Comparison of ENCODE assay signal across 15 cellular contexts in genomic region chr17:7464081-7464480, GRCh38. TPM values are rescaled to one million over a fixed set of nuclear protein-coding genes. Genes with fewer than 3 reads are reported as not detected.
DNase-seq lines count a peak whose midpoint lies in the region; ATAC-seq and TF ChIP-seq lines count a peak whose summit lies in the region.
"Had no signal": no experiment of that assay in that cellular context is flagged by ENCODE, and none has a peak within 500 bp of the region (broad histone marks: within the 10 kb centered on the region; RNA-seq: fewer than 3 reads in every experiment).

No MANE protein-coding gene starts in this region.

- H3K9ac ChIP-seq in mammary epithelial cell (ENCODE audit: insufficient read depth, low read length), result no peak overlapping the region

- POLR2A ChIA-PET in HEK293 (lab: Yijun Ruan, JAX), result interaction anchor here (1.2 to 2.1 kb wide), 3 partner anchors 11 to 61 kb away, joined by 4 to 7 read pairs (median 5); partner anchors contain the start of genes POLR2A and TMEM256

- BruUV-seq in mammary epithelial cell (replicated peaks; lab: Mats Ljungman, UMichigan), result no TSS peak

- no peak overlapping the region for H3K4me3 Mint-ChIP-seq in stimulated activated naive B cell treated with anti-CD40 and anti-IgM and Interleukin-4, amounts not matched to agents 10 μg/mL and 1 μg/mL and 100 μg/mL, for 72 hours
- H3K4me3 Mint-ChIP-seq in activated CD4-positive, alpha-beta T cell treated with anti-CD3 and anti-CD28 coated beads, Interleukin-2, amount 10 ng/mL, durations not matched to agents 24 days and 14 days, result no peak overlapping the region
- H3K4me3 Mint-ChIP-seq: CD8-positive, alpha-beta memory T cell; GM23338 had no signal

- DNase-seq in mammary epithelial cell, result peak; percentile 79
- peak in 1 of 2 donors; percentile 71 for DNase-seq in foreskin keratinocyte
- no peak for DNase-seq in stimulated activated naive B cell treated with anti-CD40 and anti-IgM and Interleukin-4, amounts not matched to agents 10 μg/mL and 1 μg/mL and 100 μg/mL, for 72 hours
- DNase-seq in activated CD4-positive, alpha-beta T cell treated with anti-CD3 and anti-CD28 coated beads, Interleukin-2, amount 10 ng/mL, durations not matched to agents 24 days and 14 days, result no peak
- DNase-seq in NCI-H748 (lab: John Stamatoyannopoulos, UW; ENCODE audit: unreplicated experiment), result no peak
- DNase-seq in ureter (ENCODE audit: low spot score), result no peak
- DNase-seq: BE2C; Caco-2; CD8-positive, alpha-beta memory T cell; DMS53; GF-D8; H7 had no signal

- intact Hi-C loops in mammary epithelial cell (cut with micrococcal nuclease), result no loop called here
- intact Hi-C loops in activated CD4-positive, alpha-beta T cell treated with anti-CD3 and anti-CD28 coated beads, Interleukin-2, amount 10 ng/mL, durations not matched to agents 24 days and 14 days (cut with micrococcal nuclease), result no loop called here

- no peaks in the 10 kb centered on the region for H3K9me3 ChIP-seq in HEK293 (ENCODE audit: control insufficient read depth, insufficient read depth, low read depth, low read length)
- H3K9me3 ChIP-seq in mammary epithelial cell (replicated peaks; ENCODE audit: insufficient read depth, low read length), result no peaks in the 10 kb centered on the region
- H3K9me3 ChIP-seq: BE2C, Caco-2 had no signal

- H3K4me1 Mint-ChIP-seq in stimulated activated naive B cell treated with anti-CD40 and anti-IgM and Interleukin-4, amounts not matched to agents 10 μg/mL and 1 μg/mL and 100 μg/mL, for 72 hours, result peaks cover 17 to 28% of the 10 kb centered on the region in 2 donors
- H3K4me1 Mint-ChIP-seq in activated CD4-positive, alpha-beta T cell treated with anti-CD3 and anti-CD28 coated beads, Interleukin-2, amount 10 ng/mL, durations not matched to agents 24 days and 14 days, result peaks cover 2% of the 10 kb centered on the region

- 9% methylated on average over 8 of the region's 9 CpGs for WGBS in mammary epithelial cell (ENCODE audit: low coverage, missing lambda C conversion rate)

- no peak overlapping the region for H3K27ac ChIP-seq in HEK293 (ENCODE audit: extremely low read depth, low read depth, low read length)
- peak overlapping the region; percentile 51 for H3K27ac ChIP-seq in mammary epithelial cell (ENCODE audit: insufficient read depth, low read depth, low read length)
- H3K27ac ChIP-seq in foreskin keratinocyte, result no peak overlapping the region
- H3K27ac ChIP-seq: C4-2B had no signal

- H2AFZ ChIP-seq in mammary epithelial cell (ENCODE audit: low read depth, low read length), result peak overlapping the region; percentile 3
- H2AFZ ChIP-seq: GM23338 had no signal

- CTCF ChIA-PET in HEK293 (lab: Yijun Ruan, JAX) (interaction anchor here (0.7 to 1.4 kb wide), 2 partner anchors 27 to 55 kb away, joined by 4 to 5 read pairs; no protein-coding TSS in a partner anchor), mammary epithelial cell (lab: Charles Lee; ENCODE audit: low non-redundant PET) (interaction anchor here (0.6 kb wide), 2 partner anchors 27 to 61 kb away, joined by 3 to 4 read pairs; no protein-coding TSS in a partner anchor)

- peaks cover 0 to 51% of the 10 kb centered on the region in 2 experiments; a peak in 2 of 3 replicates for H3K36me3 ChIP-seq in HEK293 (ENCODE audit: control insufficient read depth in 2 of 2, insufficient read depth in 1 of 2, low read length in 2 of 2)
- H3K36me3 ChIP-seq in mammary epithelial cell (ENCODE audit: insufficient read depth, low read length), result peaks cover 7% of the 10 kb centered on the region
- H3K36me3 ChIP-seq: BE2C had no signal

- peaks cover 51% of the 10 kb centered on the region for H3K79me2 ChIP-seq in mammary epithelial cell (ENCODE audit: insufficient read depth, low read length)

- H3K4me3 ChIP-seq in HEK293 (ENCODE audit: low read depth, low read length), result no peak overlapping the region
- H3K4me3 ChIP-seq in mammary epithelial cell (replicated peaks in 1 of 3; ENCODE audit: insufficient read depth in 1 of 3, low read depth in 2 of 3, low read length in 3 of 3), result no peak overlapping the region
- H3K4me3 ChIP-seq: GM23338 had no signal

- H3K27me3 ChIP-seq in mammary epithelial cell (ENCODE audit: insufficient read depth, low read length) (no peaks in the 10 kb centered on the region), foreskin keratinocyte (no peaks in the 10 kb centered on the region)
- H3K27me3 ChIP-seq: BE2C had no signal

- dilution Hi-C loops in mammary epithelial cell (cut with HindIII; ENCODE audit: low sequenced_read_pairs), result loop anchor here (5.0 kb wide), 1 partner anchor 73 kb away; no protein-coding TSS in a partner anchor

- no peaks in the 10 kb centered on the region for H3K9me3 Mint-ChIP-seq in stimulated activated naive B cell treated with anti-CD40 and anti-IgM and Interleukin-4, amounts not matched to agents 10 μg/mL and 1 μg/mL and 100 μg/mL, for 72 hours
- no peaks in the 10 kb centered on the region for H3K9me3 Mint-ChIP-seq in activated CD4-positive, alpha-beta T cell treated with anti-CD3 and anti-CD28 coated beads, Interleukin-2, amount 10 ng/mL, durations not matched to agents 24 days and 14 days
- H3K9me3 Mint-ChIP-seq: CD8-positive, alpha-beta memory T cell; GM23338 had no signal

- no peaks in the 10 kb centered on the region for H3K27me3 Mint-ChIP-seq in stimulated activated naive B cell treated with anti-CD40 and anti-IgM and Interleukin-4, amounts not matched to agents 10 μg/mL and 1 μg/mL and 100 μg/mL, for 72 hours
- H3K27me3 Mint-ChIP-seq in activated CD4-positive, alpha-beta T cell treated with anti-CD3 and anti-CD28 coated beads, Interleukin-2, amount 10 ng/mL, durations not matched to agents 24 days and 14 days, result no peaks in the 10 kb centered on the region
- H3K27me3 Mint-ChIP-seq: CD8-positive, alpha-beta memory T cell had no signal

- no peaks in the 10 kb centered on the region for H4K20me1 ChIP-seq in mammary epithelial cell (ENCODE audit: insufficient read depth, low read length)

- in situ Hi-C loops in mammary epithelial cell (cut with MboI; ENCODE audit: low sequenced_read_pairs in 2 of 2), result no loop called here

- H3K4me2 ChIP-seq in mammary epithelial cell (ENCODE audit: insufficient read depth, low read depth, low read length), result no peak overlapping the region
- H3K4me2 ChIP-seq: GM23338 had no signal

- TF ChIP-seq CTCF in HEK293 (tag by site-specific recombination; IDR thresholded peaks at IDR 0.05) (no peak), mammary epithelial cell (conservative IDR thresholded peaks at IDR 0.05 in 1 of 2, IDR thresholded peaks at IDR 0.05 in 1 of 2; ENCODE audit: extremely low read depth in 1 of 2, insufficient read depth in 1 of 2, low read depth in 1 of 2, low read length in 2 of 2) (peak in 1 of 2 donors; percentile 20), foreskin keratinocyte (conservative IDR thresholded peaks at IDR 0.05) (peak; percentile 17)

- peaks cover 33 to 43% of the 10 kb centered on the region in 2 donors for H3K36me3 Mint-ChIP-seq in stimulated activated naive B cell treated with anti-CD40 and anti-IgM and Interleukin-4, amounts not matched to agents 10 μg/mL and 1 μg/mL and 100 μg/mL, for 72 hours
- H3K36me3 Mint-ChIP-seq in activated CD4-positive, alpha-beta T cell treated with anti-CD3 and anti-CD28 coated beads, Interleukin-2, amount 10 ng/mL, durations not matched to agents 24 days and 14 days (ENCODE audit: low read depth), result peaks cover 26% of the 10 kb centered on the region

- peaks cover under 1% of the 10 kb centered on the region; the same call in 1 of the 2 replicates for H3K4me1 ChIP-seq in HEK293 (ENCODE audit: control insufficient read depth, insufficient read depth, low read length)
- H3K4me1 ChIP-seq in mammary epithelial cell (ENCODE audit: insufficient read depth, low read length), result peaks cover 37% of the 10 kb centered on the region
- H3K4me1 ChIP-seq in foreskin keratinocyte, result no peaks in the 10 kb centered on the region
- H3K4me1 ChIP-seq: BE2C, Caco-2 had no signal

- peak overlapping the region; percentile 20 for H3K27ac Mint-ChIP-seq in stimulated activated naive B cell treated with anti-CD40 and anti-IgM and Interleukin-4, amounts not matched to agents 10 μg/mL and 1 μg/mL and 100 μg/mL, for 72 hours
- no peak overlapping the region for H3K27ac Mint-ChIP-seq in activated CD4-positive, alpha-beta T cell treated with anti-CD3 and anti-CD28 coated beads, Interleukin-2, amount 10 ng/mL, durations not matched to agents 24 days and 14 days
- H3K27ac Mint-ChIP-seq: GM23338 had no signal

- ATAC-seq in foreskin keratinocyte, result no peak
- ATAC-seq in stimulated activated naive B cell treated with anti-CD40 and anti-IgM and Interleukin-4, amounts not matched to agents 10 μg/mL and 1 μg/mL and 100 μg/mL, for 72 hours (replicated peaks), result no peak
- ATAC-seq: GM23338 had no signal

RNA-seq across cellular contexts. Expression of gene ZBTB4, which starts 15.3 kb away (rescaled TPM):
- total RNA-seq in mammary epithelial cell, result 10 to 100 TPM; 32.5 to 56.3 TPM
- polyA plus RNA-seq in mammary epithelial cell, result 20.9 TPM
- 66.9 TPM for polyA minus RNA-seq in mammary epithelial cell
- 33.7 and 37.9 TPM in 2 replicates for total RNA-seq in foreskin keratinocyte
- 17.1 and 18.5 TPM in 2 replicates for polyA plus RNA-seq in foreskin keratinocyte
- 16.0 and 16.1 TPM in 2 replicates for total RNA-seq in activated CD4-positive, alpha-beta T cell treated with anti-CD3 and anti-CD28 coated beads, Interleukin-2, amount 10 ng/mL, durations not matched to agents 24 days and 14 days
- 65.5 TPM for total RNA-seq in ureter

RNA-seq across cellular contexts. Expression of gene SLC35G6, which starts 17.2 kb away (rescaled TPM):
- total RNA-seq in mammary epithelial cell (not detected), foreskin keratinocyte (not detected in 2 replicates), ureter (not detected)
- polyA plus RNA-seq in mammary epithelial cell (not detected), foreskin keratinocyte (not detected in 2 replicates)
- polyA minus RNA-seq in mammary epithelial cell, result not detected
- total RNA-seq in activated CD4-positive, alpha-beta T cell treated with anti-CD3 and anti-CD28 coated beads, Interleukin-2, amount 10 ng/mL, durations not matched to agents 24 days and 14 days, result not detected in 2 replicates
- total RNA-seq: Caco-2; CD8-positive, alpha-beta memory T cell; GM23338; H7 had no signal

RNA-seq across cellular contexts. Expression of gene CHRNB1, which starts 19.2 kb away (rescaled TPM):
- 10 to 100 TPM; 30.2 to 35.4 TPM for total RNA-seq in mammary epithelial cell
- 33.8 TPM for polyA plus RNA-seq in mammary epithelial cell
- polyA minus RNA-seq in mammary epithelial cell, result 10.9 TPM
- total RNA-seq in foreskin keratinocyte, result 28.6 and 31.2 TPM in 2 replicates
- 30.7 and 37.8 TPM in 2 replicates for polyA plus RNA-seq in foreskin keratinocyte
- 6.1 and 7.2 TPM in 2 replicates for total RNA-seq in activated CD4-positive, alpha-beta T cell treated with anti-CD3 and anti-CD28 coated beads, Interleukin-2, amount 10 ng/mL, durations not matched to agents 24 days and 14 days
- 6.8 TPM for total RNA-seq in ureter

RNA-seq across cellular contexts. Expression of gene POLR2A, which starts 20.1 kb away (rescaled TPM):
- total RNA-seq in mammary epithelial cell, result 100 to 1,000 TPM; 168 to 184 TPM
- polyA plus RNA-seq in mammary epithelial cell, result 8.6 TPM
- 461 TPM for polyA minus RNA-seq in mammary epithelial cell
- total RNA-seq in foreskin keratinocyte, result 54.5 and 55.1 TPM in 2 replicates
- 20.2 and 23.9 TPM in 2 replicates for polyA plus RNA-seq in foreskin keratinocyte
- 226 and 230 TPM in 2 replicates for total RNA-seq in activated CD4-positive, alpha-beta T cell treated with anti-CD3 and anti-CD28 coated beads, Interleukin-2, amount 10 ng/mL, durations not matched to agents 24 days and 14 days
- 151 TPM for total RNA-seq in ureter

RNA-seq across cellular contexts. Expression of gene FGF11, which starts 24.8 kb away (rescaled TPM):
- 10 to 100 TPM; 11.2 to 20.2 TPM for total RNA-seq in mammary epithelial cell
- polyA plus RNA-seq in mammary epithelial cell, result 16.8 TPM
- polyA minus RNA-seq in mammary epithelial cell, result 13.5 TPM
- total RNA-seq in foreskin keratinocyte, result 15.5 and 16.9 TPM in 2 replicates
- 13.4 and 14.3 TPM in 2 replicates for polyA plus RNA-seq in foreskin keratinocyte
- total RNA-seq in activated CD4-positive, alpha-beta T cell treated with anti-CD3 and anti-CD28 coated beads, Interleukin-2, amount 10 ng/mL, durations not matched to agents 24 days and 14 days, result 9.4 and 9.5 TPM in 2 replicates
- total RNA-seq in ureter, result 3.5 TPM
